ENCODE assay signal across 2 cellular contexts in the genomic region with DNA sequence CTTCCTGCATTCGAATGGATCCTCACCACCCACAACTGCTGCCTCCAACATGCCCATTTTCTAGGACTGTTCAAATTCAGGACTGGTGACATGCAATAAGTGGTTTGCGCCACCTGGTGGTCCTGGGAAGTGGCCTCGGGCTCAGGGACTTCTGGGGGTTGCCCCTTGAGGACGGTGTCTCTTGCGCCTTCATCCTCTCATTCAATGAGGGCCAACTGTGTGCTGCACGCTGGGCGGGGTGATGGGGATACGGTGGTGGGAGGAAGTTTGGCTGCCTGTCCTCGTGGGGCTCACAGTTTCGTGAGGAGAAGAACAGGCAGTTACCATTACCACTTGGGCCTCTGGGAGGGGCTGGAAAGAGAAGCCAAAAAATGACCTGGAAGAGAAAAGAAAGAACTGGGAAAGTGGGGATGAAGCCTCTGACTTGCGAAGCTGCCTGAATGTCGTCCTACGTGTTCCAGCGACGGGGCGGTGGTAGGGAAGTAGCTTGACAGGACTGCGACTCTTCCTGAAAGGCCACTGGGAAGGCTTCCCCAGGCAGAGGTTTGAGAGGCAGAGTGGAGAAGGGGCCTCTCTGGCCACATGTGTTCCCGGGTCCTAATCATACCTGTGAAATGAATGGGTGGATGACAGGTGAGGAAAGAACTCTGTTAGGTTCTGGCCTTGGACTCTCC.
TF ChIP-seq lines count a peak whose summit lies in the region.

No MANE protein-coding gene starts in this region.

TF ChIP-seq in GM23338, 12 proteins besides CTCF, POLR2A, EP300 and RAD21 (continues in another document):
- TF ChIP-seq, protein P1, sequence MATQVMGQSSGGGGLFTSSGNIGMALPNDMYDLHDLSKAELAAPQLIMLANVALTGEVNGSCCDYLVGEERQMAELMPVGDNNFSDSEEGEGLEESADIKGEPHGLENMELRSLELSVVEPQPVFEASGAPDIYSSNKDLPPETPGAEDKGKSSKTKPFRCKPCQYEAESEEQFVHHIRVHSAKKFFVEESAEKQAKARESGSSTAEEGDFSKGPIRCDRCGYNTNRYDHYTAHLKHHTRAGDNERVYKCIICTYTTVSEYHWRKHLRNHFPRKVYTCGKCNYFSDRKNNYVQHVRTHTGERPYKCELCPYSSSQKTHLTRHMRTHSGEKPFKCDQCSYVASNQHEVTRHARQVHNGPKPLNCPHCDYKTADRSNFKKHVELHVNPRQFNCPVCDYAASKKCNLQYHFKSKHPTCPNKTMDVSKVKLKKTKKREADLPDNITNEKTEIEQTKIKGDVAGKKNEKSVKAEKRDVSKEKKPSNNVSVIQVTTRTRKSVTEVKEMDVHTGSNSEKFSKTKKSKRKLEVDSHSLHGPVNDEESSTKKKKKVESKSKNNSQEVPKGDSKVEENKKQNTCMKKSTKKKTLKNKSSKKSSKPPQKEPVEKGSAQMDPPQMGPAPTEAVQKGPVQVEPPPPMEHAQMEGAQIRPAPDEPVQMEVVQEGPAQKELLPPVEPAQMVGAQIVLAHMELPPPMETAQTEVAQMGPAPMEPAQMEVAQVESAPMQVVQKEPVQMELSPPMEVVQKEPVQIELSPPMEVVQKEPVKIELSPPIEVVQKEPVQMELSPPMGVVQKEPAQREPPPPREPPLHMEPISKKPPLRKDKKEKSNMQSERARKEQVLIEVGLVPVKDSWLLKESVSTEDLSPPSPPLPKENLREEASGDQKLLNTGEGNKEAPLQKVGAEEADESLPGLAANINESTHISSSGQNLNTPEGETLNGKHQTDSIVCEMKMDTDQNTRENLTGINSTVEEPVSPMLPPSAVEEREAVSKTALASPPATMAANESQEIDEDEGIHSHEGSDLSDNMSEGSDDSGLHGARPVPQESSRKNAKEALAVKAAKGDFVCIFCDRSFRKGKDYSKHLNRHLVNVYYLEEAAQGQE (IDR thresholded peaks at IDR 0.05; ENCODE audit: unreplicated experiment), result no peak
- no peak for TF ChIP-seq EZH2phosphoT487 (IDR thresholded peaks at IDR 0.05; ENCODE audit: unreplicated experiment)
- TF ChIP-seq EZH2 (IDR thresholded peaks at IDR 0.05; ENCODE audit: low read depth, unreplicated experiment), result no peak
- no peak for TF ChIP-seq CREB1 (CRISPR knock-in tag; IDR thresholded peaks at IDR 0.05; ENCODE audit: low read depth)
- TF ChIP-seq STAT1 (IDR thresholded peaks at IDR 0.05; ENCODE audit: unreplicated experiment), result no peak
- TF ChIP-seq, protein P2, sequence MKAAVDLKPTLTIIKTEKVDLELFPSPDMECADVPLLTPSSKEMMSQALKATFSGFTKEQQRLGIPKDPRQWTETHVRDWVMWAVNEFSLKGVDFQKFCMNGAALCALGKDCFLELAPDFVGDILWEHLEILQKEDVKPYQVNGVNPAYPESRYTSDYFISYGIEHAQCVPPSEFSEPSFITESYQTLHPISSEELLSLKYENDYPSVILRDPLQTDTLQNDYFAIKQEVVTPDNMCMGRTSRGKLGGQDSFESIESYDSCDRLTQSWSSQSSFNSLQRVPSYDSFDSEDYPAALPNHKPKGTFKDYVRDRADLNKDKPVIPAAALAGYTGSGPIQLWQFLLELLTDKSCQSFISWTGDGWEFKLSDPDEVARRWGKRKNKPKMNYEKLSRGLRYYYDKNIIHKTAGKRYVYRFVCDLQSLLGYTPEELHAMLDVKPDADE (IDR thresholded peaks at IDR 0.05), result no peak
- no peak for TF ChIP-seq ZNF331 (CRISPR knock-in tag; IDR thresholded peaks at IDR 0.05; ENCODE audit: low read depth)
- TF ChIP-seq JUNB (IDR thresholded peaks at IDR 0.05; ENCODE audit: unreplicated experiment), result no peak
- TF ChIP-seq NANOG (IDR thresholded peaks at IDR 0.05; ENCODE audit: borderline replicate concordance), result no peak
- TF ChIP-seq ZNF114 (CRISPR knock-in tag; IDR thresholded peaks at IDR 0.05), result no peak

TF ChIP-seq in liver, 16 proteins besides CTCF, POLR2A, EP300 and RAD21 (continued from another document):
- TF ChIP-seq, protein P1 (IDR thresholded peaks at IDR 0.05), result no peak
- TF ChIP-seq SP1 (IDR thresholded peaks at IDR 0.05) (no peak), HNF4A (conservative IDR thresholded peaks at IDR 0.05) (no peak), EGR1 (IDR thresholded peaks at IDR 0.05; ENCODE audit: low read depth in 2 of 2) (no peak), YY1 (IDR thresholded peaks at IDR 0.05) (no peak), HNF4G (IDR thresholded peaks at IDR 0.05) (no peak), RXRA (IDR thresholded peaks at IDR 0.05) (no peak), FOXA1 (IDR thresholded peaks at IDR 0.05) (no peak), JUND (IDR thresholded peaks at IDR 0.05) (no peak)
- TF ChIP-seq, protein P3, sequence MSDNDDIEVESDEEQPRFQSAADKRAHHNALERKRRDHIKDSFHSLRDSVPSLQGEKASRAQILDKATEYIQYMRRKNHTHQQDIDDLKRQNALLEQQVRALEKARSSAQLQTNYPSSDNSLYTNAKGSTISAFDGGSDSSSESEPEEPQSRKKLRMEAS (IDR thresholded peaks at IDR 0.05), result no peak
